In the genomic region with DNA sequence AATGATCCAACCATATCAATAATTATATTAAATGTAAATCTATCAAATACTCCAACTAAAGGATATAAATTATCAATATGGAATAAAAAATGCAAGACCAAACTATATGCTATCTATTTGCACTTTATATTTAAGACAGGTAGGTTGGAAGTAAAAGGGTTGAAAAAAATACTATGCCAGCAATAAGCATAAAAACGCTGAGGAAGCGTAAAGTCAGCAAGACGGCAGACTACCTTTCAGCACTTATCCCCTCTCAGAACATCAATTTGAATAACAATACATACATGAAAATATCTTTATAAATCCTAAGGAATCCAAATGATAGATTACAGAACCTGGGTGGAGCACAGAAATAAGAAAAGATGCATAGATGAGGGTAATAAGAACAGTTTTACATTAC, we compare ENCODE assay signal across 37 cellular contexts. TPM values are rescaled to one million over a fixed set of nuclear protein-coding genes. Genes with fewer than 3 reads are reported as not detected.
"Had no signal": no experiment of that assay in that cellular context is flagged by ENCODE, and none has a peak within 500 bp of the region (broad histone marks: within the 10 kb centered on the region; RNA-seq: fewer than 3 reads in every experiment).

No MANE protein-coding gene starts in this region.

- DNase-seq: Karpas-422, Kasumi-1, MG63, MM.1S, MV-4-11, NCI-H1048, NCI-H1092, NCI-H1092 treated with DMSO at 0.1 percent for 48 hours, NCI-H1105, NCI-H1105 treated with DMSO at 0.1 percent for 48 hours, NCI-H1417, NCI-H1417 treated with DMSO at 0.1 percent for 48 hours, NCI-H1436, NCI-H1436 treated with DMSO at 0.1 percent for 48 hours, NCI-H146, NCI-H1694, NCI-H187, NCI-H187 treated with DMSO at 0.1 percent for 48 hours, NCI-H1930, NCI-H2029, NCI-H2029 treated with DMSO at 0.1 percent for 48 hours, NCI-H2081, NCI-H2081 treated with DMSO at 0.1 percent for 48 hours, NCI-H2107, NCI-H2171, NCI-H2171 treated with DMSO at 0.1 percent for 48 hours, NCI-H2227 treated with DMSO at 0.1 percent for 48 hours, NCI-H226, NCI-H345, NCI-H446, NCI-H446 treated with DMSO at 0.1 percent for 48 hours, NCI-H510A, NCI-H510A treated with DMSO at 0.1 percent for 48 hours, NCI-H524 had no signal

- H3K36me3 ChIP-seq: MG63 had no signal

- H3K4me3 ChIP-seq: MG63 had no signal

- H3K9me3 ChIP-seq: MG63 had no signal

- H3K27me3 ChIP-seq: MG63 had no signal

RNA-seq across cellular contexts. Expression of a gene that starts 14.0 kb away (rescaled TPM):
- total RNA-seq: LHCN-M2, MCF 10A, NCI-H460 had no signal
